Comparison of ENCODE assay signal across 8 cellular contexts in genomic region chr15:51736646-51737537, GRCh38. TPM values are rescaled to one million over a fixed set of nuclear protein-coding genes. Genes with fewer than 3 reads are reported as not detected.
DNase-seq lines count a peak whose midpoint lies in the region; ATAC-seq, FAIRE-seq and TF ChIP-seq lines count a peak whose summit lies in the region.

No MANE protein-coding gene starts in this region.

- TF ChIP-seq CTCF in D721Med (IDR thresholded peaks at IDR 0.05; ENCODE audit: insufficient read depth, missing control alignments) (no peak), K562 (IDR thresholded peaks at IDR 0.05 in 2 of 3, conservative IDR thresholded peaks at IDR 0.05 in 1 of 3; ENCODE audit: insufficient read depth in 2 of 3, low read depth in 1 of 3, low read length in 3 of 3) (no peak)

- H3K4me1 Mint-ChIP-seq in T-helper 17 cell, result peaks cover 55% of the 10 kb centered on the region

- peaks cover 21 to 46% of the 10 kb centered on the region in 2 experiments for H3K4me1 ChIP-seq in K562 (replicated peaks in 1 of 2; ENCODE audit: control insufficient read depth in 2 of 2, insufficient read depth in 2 of 2, low read length in 2 of 2)

- ATAC-seq in GM21360 (IDR thresholded peaks at IDR 0.05; ENCODE audit: unreplicated experiment), result peak; percentile 25
- peak; percentile 66 for ATAC-seq in T-helper 17 cell
- ATAC-seq in K562, result peak; percentile 81

- peak overlapping the region; percentile 64 for H3K4me3 ChIP-seq in K562

- H3K79me2 ChIP-seq in K562 (ENCODE audit: control insufficient read depth, insufficient read depth, low read length), result peaks cover 19% of the 10 kb centered on the region

- in situ Hi-C loops in K562 (cut with MboI), result no loop called here

- TF ChIP-seq RAD21 in K562 (CRISPR knock-in tag; conservative IDR thresholded peaks at IDR 0.05 in 1 of 2, IDR thresholded peaks at IDR 0.05 in 1 of 2), result no peak

- CTCF ChIA-PET in K562 (lab: Yijun Ruan, JAX; ENCODE audit: low intra/inter-chr PET ratio), result no interaction called here

- no peaks in the 10 kb centered on the region for H4K20me1 ChIP-seq in K562 (replicated peaks; ENCODE audit: control insufficient read depth, insufficient read depth, low read length)

- peaks cover 7% of the 10 kb centered on the region for H3K36me3 Mint-ChIP-seq in T-helper 17 cell (ENCODE audit: low read depth)

- no peaks in the 10 kb centered on the region for H3K27me3 ChIP-seq in K562 (ENCODE audit: control insufficient read depth in 2 of 2, insufficient read depth in 2 of 2, low read length in 2 of 2)

- TSS peak; percentile 50 for BruUV-seq in K562 (replicated peaks; lab: Mats Ljungman, UMichigan)

- H3K9ac ChIP-seq in K562 (ENCODE audit: insufficient read depth in 1 of 2, low read depth in 2 of 2, low read length in 2 of 2), result peak overlapping the region; percentile 50 to 94

- H3K9me3 ChIP-seq in T-helper 17 cell (ENCODE audit: control insufficient read depth, low read length, poor library complexity, severe bottlenecking), result no peaks in the 10 kb centered on the region
- H3K9me3 ChIP-seq in K562 (replicated peaks; ENCODE audit: control insufficient read depth, insufficient read depth, low read depth, low read length), result no peaks in the 10 kb centered on the region

- no peaks in the 10 kb centered on the region for H3K27me3 Mint-ChIP-seq in T-helper 17 cell

- H3K9me1 ChIP-seq in K562 (ENCODE audit: control insufficient read depth, insufficient read depth, low read length), result no peaks in the 10 kb centered on the region

- H3K27ac Mint-ChIP-seq in T-helper 17 cell, result peak overlapping the region; percentile 100

- DNase-seq in D721Med (ENCODE audit: insufficient read length, low spot score) (peak; percentile 29), HuH-7.5 (ENCODE audit: low spot score) (peak; percentile 42), T-helper 17 cell (peak; percentile 44 to 48 (median 47)), K562 (ENCODE audit: extremely low read depth in 1 of 4, low spot score in 3 of 4) (peak; percentile 68 to 77 (median 74)), islet precursor cell (peak; percentile 76), NCI-H226 (no peak)
- peak; percentile 44 to 47 for DNase-seq in stimulated activated CD4-positive, alpha-beta T cell treated with anti-CD3 and anti-CD28 coated beads, Interleukin-12 subunit alpha, Interleukin-12 subunit beta, amount 100 ng/mL, for 24 hours (ENCODE audit: low read depth in 2 of 2)

- peak overlapping the region; percentile 87 for H3K4me2 ChIP-seq in K562 (ENCODE audit: insufficient read depth, low read length)

- H3K4me3 Mint-ChIP-seq in T-helper 17 cell, result peak overlapping the region; percentile 94

- FAIRE-seq in D721Med (lab: Jason Lieb, UNC), result no peak
- FAIRE-seq in K562 (lab: Jason Lieb, UNC), result no peak

- 3% methylated on average over 54 of the region's 74 CpGs for WGBS in K562 (ENCODE audit: insufficient coverage, low coverage, missing lambda C conversion rate)

- no peak for TF ChIP-seq EP300 in K562 (IDR thresholded peaks at IDR 0.05; ENCODE audit: low read length)

- H3K36me3 ChIP-seq in K562 (ENCODE audit: control insufficient read depth, insufficient read depth, low read length), result 0 out of 3 replicates have a peak, but pooled peaks cover 4% of the 10 kb centered on the region

- no peak for TF ChIP-seq POLR2A in K562 (conservative IDR thresholded peaks at IDR 0.05)

- peak overlapping the region; percentile 91 for H2AFZ ChIP-seq in K562 (ENCODE audit: low read depth, low read length)

- POLR2A ChIA-PET in K562 (lab: Yijun Ruan, JAX), result interaction anchor here (0.7 to 3.6 kb wide), 9 partner anchors 11 to 40 kb away, joined by 3 to 15 read pairs (median 4); no protein-coding TSS in a partner anchor

- intact Hi-C loops in K562 (cut with micrococcal nuclease), result loop anchor here (5.0 kb wide), 1 partner anchor 40 kb away; no protein-coding TSS in a partner anchor

- peak overlapping the region; percentile 63; the same call in 2 of the 3 replicates for H3K27ac ChIP-seq in K562 (ENCODE audit: extremely low read depth, low read depth, low read length)

TF ChIP-seq in K562, 482 proteins besides CTCF, POLR2A, EP300 and RAD21 (continues in another document):
- TF ChIP-seq MCM5 (IDR thresholded peaks at IDR 0.05; ENCODE audit: low read depth) (no peak), HDAC2 (IDR thresholded peaks at IDR 0.05) (peak; percentile 26; the same call in 1 of the 2 replicates), ELF2 (CRISPR knock-in tag; IDR thresholded peaks at IDR 0.05) (no peak), ZNF165 (CRISPR knock-in tag; IDR thresholded peaks at IDR 0.05; ENCODE audit: borderline replicate concordance) (no peak), ZNF316 (IDR thresholded peaks at IDR 0.05) (no peak), TEAD1 (CRISPR knock-in tag; IDR thresholded peaks at IDR 0.05) (no peak), MXI1 (IDR thresholded peaks at IDR 0.05; ENCODE audit: low read depth, low read length) (no peak), TBL1XR1 (IDR thresholded peaks at IDR 0.05; ENCODE audit: low read length in 2 of 2) (no peak), ZNF347 (CRISPR knock-in tag; IDR thresholded peaks at IDR 0.05; ENCODE audit: low read depth) (no peak), CREB1 (IDR thresholded peaks at IDR 0.05) (no peak), CREB1 (CRISPR knock-in tag; IDR thresholded peaks at IDR 0.05) (peak; percentile 29; the same call in 1 of the 2 replicates)

RNA-seq across cellular contexts. Expression of gene LYSMD2, which starts 0.6 kb away (rescaled TPM):
- total RNA-seq in T-helper 17 cell, result 10 to 100 TPM; 17.6 to 21.8 TPM
- total RNA-seq in K562 (2011; cell fraction: chromatin; rRNA removed; ENCODE audit: low replicate concordance), result 2.4 and 7.0 TPM in 2 replicates
- 2.8 and 3.2 TPM in 2 replicates for total RNA-seq in K562 (2011; cell fraction: nucleolus; rRNA removed)
- 3.1 and 5.4 TPM in 2 replicates for total RNA-seq in K562 (2011; cell fraction: nucleoplasm; rRNA removed)
- 8.8 and 10.9 TPM in 2 replicates for total RNA-seq in K562 (2014; rRNA removed)
- total RNA-seq in K562 (2014; rRNA removed; fragmentation: Illumina TruSeq; extraction: Trizol), result 13.6 and 14.2 TPM in 2 replicates
- 11.2 and 11.3 TPM in 2 replicates for total RNA-seq in K562 (2015; rRNA removed; fragmentation: Illumina TruSeq; extraction: Trizol)
- total RNA-seq in K562 (2021), result 9.7 and 10.3 TPM in 2 replicates
- 11.3 and 30.3 TPM in 2 replicates for polyA plus RNA-seq in K562 (2011; rRNA removed)
- polyA plus RNA-seq in K562 (2011; cell fraction: cytosol; rRNA removed), result 6.9 and 16.4 TPM in 2 replicates
- 4.8 and 5.0 TPM in 2 replicates for polyA plus RNA-seq in K562 (2011; cell fraction: nucleus; rRNA removed)
- 11.4 and 11.6 TPM in 2 replicates for polyA plus RNA-seq in K562 (2012)
- polyA plus RNA-seq in K562 (2014; fragmentation: Illumina TruSeq; extraction: Trizol), result 7.9 and 9.5 TPM in 2 replicates
- polyA plus RNA-seq in K562 (2014; fragmentation: Nextera tagmentation; extraction: Ambion mirVana), result 1 to 10 TPM; 4.3 to 4.8 TPM
- polyA plus RNA-seq in K562 (2014; rRNA removed), result 9.8 and 10.7 TPM in 2 replicates
- 4.8 and 8.9 TPM in 2 replicates for polyA minus RNA-seq in K562 (2011; rRNA and poly(A)+ RNA removed)
- 2.9 and 6.2 TPM in 2 replicates for polyA minus RNA-seq in K562 (2011; cell fraction: cytosol; rRNA and poly(A)+ RNA removed)
- 2.0 and 3.6 TPM in 2 replicates for polyA minus RNA-seq in K562 (2011; cell fraction: nucleus; rRNA and poly(A)+ RNA removed)

RNA-seq across cellular contexts. Expression of gene TMOD2, which starts 14.5 kb away (rescaled TPM):
- total RNA-seq in T-helper 17 cell, result 1 to 10 TPM; 8.0 to 9.5 TPM
- 3.1 and 8.1 TPM in 2 replicates for total RNA-seq in K562 (2011; cell fraction: chromatin; rRNA removed; ENCODE audit: low replicate concordance)
- total RNA-seq in K562 (2011; cell fraction: nucleolus; rRNA removed), result 0.83 and 1.4 TPM in 2 replicates
- total RNA-seq in K562 (2011; cell fraction: nucleoplasm; rRNA removed), result 5.7 and 14.4 TPM in 2 replicates
- total RNA-seq in K562 (2014; rRNA removed), result 2.2 TPM in 2 replicates
- 3.8 and 4.8 TPM in 2 replicates for total RNA-seq in K562 (2014; rRNA removed; fragmentation: Illumina TruSeq; extraction: Trizol)
- 3.3 and 3.6 TPM in 2 replicates for total RNA-seq in K562 (2015; rRNA removed; fragmentation: Illumina TruSeq; extraction: Trizol)
- total RNA-seq in K562 (2021), result 3.2 and 3.4 TPM in 2 replicates
- polyA plus RNA-seq in K562 (2011; rRNA removed), result 2.3 and 3.6 TPM in 2 replicates
- polyA plus RNA-seq in K562 (2011; cell fraction: cytosol; rRNA removed), result 0.57 and 1.1 TPM in 2 replicates
- 2.7 and 2.9 TPM in 2 replicates for polyA plus RNA-seq in K562 (2011; cell fraction: nucleus; rRNA removed)
- 1.7 and 4.4 TPM in 2 replicates for polyA plus RNA-seq in K562 (2012)
- polyA plus RNA-seq in K562 (2014; fragmentation: Illumina TruSeq; extraction: Trizol), result 2.7 and 3.0 TPM in 2 replicates
- polyA plus RNA-seq in K562 (2014; fragmentation: Nextera tagmentation; extraction: Ambion mirVana), result under 1 TPM; 0.49 to 0.85 TPM
- 2.1 and 3.3 TPM in 2 replicates for polyA plus RNA-seq in K562 (2014; rRNA removed)
- polyA minus RNA-seq in K562 (2011; rRNA and poly(A)+ RNA removed), result 2.3 and 3.5 TPM in 2 replicates
- 0.91 and 1.7 TPM in 2 replicates for polyA minus RNA-seq in K562 (2011; cell fraction: cytosol; rRNA and poly(A)+ RNA removed)
- polyA minus RNA-seq in K562 (2011; cell fraction: nucleus; rRNA and poly(A)+ RNA removed), result 1.8 and 1.9 TPM in 2 replicates

RNA-seq across cellular contexts. Expression of gene SCG3, which starts 55.6 kb away (rescaled TPM):
- not detected for total RNA-seq in T-helper 17 cell
- 8.5 and 27.4 TPM in 2 replicates for total RNA-seq in K562 (2011; cell fraction: chromatin; rRNA removed; ENCODE audit: low replicate concordance)
- total RNA-seq in K562 (2011; cell fraction: nucleolus; rRNA removed), result 9.9 and 11.3 TPM in 2 replicates
- 19.9 and 30.9 TPM in 2 replicates for total RNA-seq in K562 (2011; cell fraction: nucleoplasm; rRNA removed)
- total RNA-seq in K562 (2014; rRNA removed), result 14.9 and 17.4 TPM in 2 replicates
- total RNA-seq in K562 (2014; rRNA removed; fragmentation: Illumina TruSeq; extraction: Trizol), result 32.2 and 42.1 TPM in 2 replicates
- 41.5 and 43.8 TPM in 2 replicates for total RNA-seq in K562 (2015; rRNA removed; fragmentation: Illumina TruSeq; extraction: Trizol)
- total RNA-seq in K562 (2021), result 19.5 and 21.0 TPM in 2 replicates
- polyA plus RNA-seq in K562 (2011; rRNA removed), result 4.2 and 22.7 TPM in 2 replicates
- 2.1 and 3.3 TPM in 2 replicates for polyA plus RNA-seq in K562 (2011; cell fraction: cytosol; rRNA removed)
- polyA plus RNA-seq in K562 (2011; cell fraction: nucleus; rRNA removed), result 1.4 and 4.3 TPM in 2 replicates
- 22.5 and 23.7 TPM in 2 replicates for polyA plus RNA-seq in K562 (2012)
- 23.3 and 28.5 TPM in 2 replicates for polyA plus RNA-seq in K562 (2014; fragmentation: Illumina TruSeq; extraction: Trizol)
- 10 to 100 TPM; 13.0 to 17.8 TPM for polyA plus RNA-seq in K562 (2014; fragmentation: Nextera tagmentation; extraction: Ambion mirVana)
- polyA plus RNA-seq in K562 (2014; rRNA removed), result 11.3 and 14.1 TPM in 2 replicates
- polyA minus RNA-seq in K562 (2011; rRNA and poly(A)+ RNA removed), result 11.9 and 42.1 TPM in 2 replicates
- polyA minus RNA-seq in K562 (2011; cell fraction: cytosol; rRNA and poly(A)+ RNA removed), result 4.8 and 22.5 TPM in 2 replicates
- 3.0 and 5.7 TPM in 2 replicates for polyA minus RNA-seq in K562 (2011; cell fraction: nucleus; rRNA and poly(A)+ RNA removed)

Comparison
In these comparisons a context has a peak if more than half of its experiments do, and no peak if none do; other contexts are left out.
1. ATAC-seq: peak in every context shown above with its lines; median percentile 81 in K562; 66 in T-helper 17 cell; 25 in GM21360.
2. RNA of gene SCG3, which starts 55.6 kb away (total RNA-seq): 8.5 to 43.8 TPM in K562; not detected in T-helper 17 cell; every median in the first group is over 4 times any median in the second.